Comparison of ENCODE assay signal across 8 cellular contexts in genomic region chr14:61750708-61751474, GRCh38. TPM values are rescaled to one million over a fixed set of nuclear protein-coding genes. Genes with fewer than 3 reads are reported as not detected.
DNase-seq lines count a peak whose midpoint lies in the region; ATAC-seq and TF ChIP-seq lines count a peak whose summit lies in the region.

No MANE protein-coding gene starts in this region.

- H3K9me3 Mint-ChIP-seq in activated T-helper 2 cell treated with anti-CD3 and anti-CD28 coated beads, Interferon-gamma antibody, Interleukin-2, Interleukin-4, amounts not matched to agents 10 μg/mL and 5 μg/mL and 100 μg/mL, durations not matched to agents 14 hours and 24 hours and 36 hours: no peaks in the 10 kb centered on the region
- H3K9me3 Mint-ChIP-seq in nephron progenitor cell: no peaks in the 10 kb centered on the region

- peak overlapping the region; percentile 71 for H3K4me2 ChIP-seq in OCI-LY3 (ENCODE audit: low read length)

- H2AFZ ChIP-seq in OCI-LY3 (ENCODE audit: low read depth, low read length): no peak overlapping the region

- H3K27me3 ChIP-seq in OCI-LY3 (ENCODE audit: low read depth, low read length): no peaks in the 10 kb centered on the region
- H3K27me3 ChIP-seq in stomach smooth muscle (ENCODE audit: control insufficient read depth in 1 of 2, insufficient read depth in 2 of 2, low read length in 2 of 2): no peaks in the 10 kb centered on the region

- H4K20me1 ChIP-seq in OCI-LY3 (ENCODE audit: insufficient read depth, low read length): peaks cover 10% of the 10 kb centered on the region; the same call in 1 of the 2 replicates

- no peaks in the 10 kb centered on the region for H3K9me3 ChIP-seq in OCI-LY3 (ENCODE audit: insufficient read depth, low read length)
- H3K9me3 ChIP-seq in stomach smooth muscle (ENCODE audit: control insufficient read depth in 2 of 2, low read length in 2 of 2): no peaks in the 10 kb centered on the region

- ATAC-seq in GM19043 (IDR thresholded peaks at IDR 0.05; ENCODE audit: low read depth, unreplicated experiment): peak; percentile 86
- ATAC-seq in HG03354 (IDR thresholded peaks at IDR 0.05; ENCODE audit: poor library complexity, severe bottlenecking, unreplicated experiment): peak; percentile 92

- intact Hi-C loops in activated T-helper 2 cell treated with anti-CD3 and anti-CD28 coated beads, Interferon-gamma antibody, Interleukin-2, Interleukin-4, amounts not matched to agents 10 μg/mL and 5 μg/mL and 100 μg/mL, durations not matched to agents 14 hours and 24 hours and 36 hours (cut with micrococcal nuclease): loop anchor here (1.0 to 5.0 kb wide), 3 partner anchors 11 to 364 kb away; partner anchors contain the start of genes HIF1A and SNAPC1

- peaks cover 52% of the 10 kb centered on the region for H3K36me3 Mint-ChIP-seq in activated T-helper 2 cell treated with anti-CD3 and anti-CD28 coated beads, Interferon-gamma antibody, Interleukin-2, Interleukin-4, amounts not matched to agents 10 μg/mL and 5 μg/mL and 100 μg/mL, durations not matched to agents 14 hours and 24 hours and 36 hours (ENCODE audit: low read depth)
- H3K36me3 Mint-ChIP-seq in nephron progenitor cell (ENCODE audit: low read depth): peaks cover 18% of the 10 kb centered on the region

- H3K27ac Mint-ChIP-seq in activated T-helper 2 cell treated with anti-CD3 and anti-CD28 coated beads, Interferon-gamma antibody, Interleukin-2, Interleukin-4, amounts not matched to agents 10 μg/mL and 5 μg/mL and 100 μg/mL, durations not matched to agents 14 hours and 24 hours and 36 hours: peak overlapping the region; percentile 81
- no peak overlapping the region for H3K27ac Mint-ChIP-seq in nephron progenitor cell

- H3K27me3 Mint-ChIP-seq in activated T-helper 2 cell treated with anti-CD3 and anti-CD28 coated beads, Interferon-gamma antibody, Interleukin-2, Interleukin-4, amounts not matched to agents 10 μg/mL and 5 μg/mL and 100 μg/mL, durations not matched to agents 14 hours and 24 hours and 36 hours (ENCODE audit: low read depth): no peaks in the 10 kb centered on the region
- H3K27me3 Mint-ChIP-seq in nephron progenitor cell (ENCODE audit: low read depth, poor library complexity): no peaks in the 10 kb centered on the region

- H3K4me3 Mint-ChIP-seq in activated T-helper 2 cell treated with anti-CD3 and anti-CD28 coated beads, Interferon-gamma antibody, Interleukin-2, Interleukin-4, amounts not matched to agents 10 μg/mL and 5 μg/mL and 100 μg/mL, durations not matched to agents 14 hours and 24 hours and 36 hours (ENCODE audit: low read depth): peak overlapping the region; percentile 90
- H3K4me3 Mint-ChIP-seq in nephron progenitor cell: peak overlapping the region; percentile 86

- peak; percentile 85 for DNase-seq in AG10803 (ENCODE audit: low read depth)
- peak; percentile 84 for DNase-seq in activated T-helper 2 cell treated with anti-CD3 and anti-CD28 coated beads, Interferon-gamma antibody, Interleukin-2, Interleukin-4, amounts not matched to agents 10 μg/mL and 5 μg/mL and 100 μg/mL, durations not matched to agents 14 hours and 24 hours and 36 hours (ENCODE audit: low spot score)
- DNase-seq in fibroblast of the aortic adventitia (ENCODE audit: low read depth): peak; percentile 63
- peak; percentile 71 for DNase-seq in nephron progenitor cell

- peaks cover 37% of the 10 kb centered on the region for H3K79me2 ChIP-seq in OCI-LY3 (ENCODE audit: low read length)

- H3K4me3 ChIP-seq in AG10803 (ENCODE audit: low read length) (peak overlapping the region; percentile 52), OCI-LY3 (ENCODE audit: low read length) (peak overlapping the region; percentile 89), fibroblast of the aortic adventitia (ENCODE audit: low read depth, low read length) (peak overlapping the region; percentile 53), stomach smooth muscle (ENCODE audit: low read length in 2 of 2) (peak overlapping the region; percentile 80 to 84)

- H3K4me1 ChIP-seq in OCI-LY3 (ENCODE audit: low read length) (peaks cover 44% of the 10 kb centered on the region), stomach smooth muscle (ENCODE audit: control insufficient read depth, insufficient read depth, low read length) (no peaks in the 10 kb centered on the region)

- TF ChIP-seq CTCF in AG10803 (conservative IDR thresholded peaks at IDR 0.05; ENCODE audit: low read length) (no peak), OCI-LY3 (IDR thresholded peaks at IDR 0.05; ENCODE audit: low read depth, low read length) (no peak), fibroblast of the aortic adventitia (IDR thresholded peaks at IDR 0.05; ENCODE audit: insufficient read depth, low read length) (no peak), nephron progenitor cell (IDR thresholded peaks at IDR 0.05) (no peak)

- H3K36me3 ChIP-seq in OCI-LY3 (replicated peaks; ENCODE audit: low read depth, low read length): peaks cover 50% of the 10 kb centered on the region
- H3K36me3 ChIP-seq in stomach smooth muscle (ENCODE audit: control insufficient read depth in 2 of 2, insufficient read depth in 2 of 2, low read length in 2 of 2): peaks cover 2 to 3% of the 10 kb centered on the region in 2 donors

- peak overlapping the region; percentile 70 for H3K9ac ChIP-seq in OCI-LY3 (ENCODE audit: low read length)
- H3K9ac ChIP-seq in stomach smooth muscle (ENCODE audit: low read length in 2 of 2): peak overlapping the region; percentile 73

- peak overlapping the region; percentile 60 for H3K27ac ChIP-seq in OCI-LY3 (ENCODE audit: low read length)
- H3K27ac ChIP-seq in stomach smooth muscle (ENCODE audit: low read length): peak overlapping the region; percentile 53

- peaks cover 48% of the 10 kb centered on the region for H3K4me1 Mint-ChIP-seq in activated T-helper 2 cell treated with anti-CD3 and anti-CD28 coated beads, Interferon-gamma antibody, Interleukin-2, Interleukin-4, amounts not matched to agents 10 μg/mL and 5 μg/mL and 100 μg/mL, durations not matched to agents 14 hours and 24 hours and 36 hours (ENCODE audit: low read depth)
- peaks cover 48% of the 10 kb centered on the region for H3K4me1 Mint-ChIP-seq in nephron progenitor cell

RNA-seq across cellular contexts. Expression of gene SNAPC1, which starts 11.3 kb away (rescaled TPM):
- total RNA-seq in activated T-helper 2 cell treated with anti-CD3 and anti-CD28 coated beads, Interferon-gamma antibody, Interleukin-2, Interleukin-4, amounts not matched to agents 10 μg/mL and 5 μg/mL and 100 μg/mL, durations not matched to agents 14 hours and 24 hours and 36 hours: 10.2 and 10.5 TPM in 2 replicates
- total RNA-seq in fibroblast of the aortic adventitia (ENCODE audit: low replicate concordance): 9.9 and 22.9 TPM in 2 replicates

RNA-seq across cellular contexts. Expression of gene HIF1A, which starts 55.6 kb away (rescaled TPM):
- 131 and 138 TPM in 2 replicates for total RNA-seq in activated T-helper 2 cell treated with anti-CD3 and anti-CD28 coated beads, Interferon-gamma antibody, Interleukin-2, Interleukin-4, amounts not matched to agents 10 μg/mL and 5 μg/mL and 100 μg/mL, durations not matched to agents 14 hours and 24 hours and 36 hours
- total RNA-seq in fibroblast of the aortic adventitia (ENCODE audit: low replicate concordance): 258 and 553 TPM in 2 replicates

Comparison
In these comparisons a context has a peak if more than half of its experiments do, and no peak if none do; other contexts are left out.
1. Peak in every context shown above with its lines: DNase-seq, ATAC-seq, H3K4me3 ChIP-seq and H3K27ac ChIP-seq.